Comparison of ENCODE assay signal across 8 cellular contexts in the genomic region with DNA sequence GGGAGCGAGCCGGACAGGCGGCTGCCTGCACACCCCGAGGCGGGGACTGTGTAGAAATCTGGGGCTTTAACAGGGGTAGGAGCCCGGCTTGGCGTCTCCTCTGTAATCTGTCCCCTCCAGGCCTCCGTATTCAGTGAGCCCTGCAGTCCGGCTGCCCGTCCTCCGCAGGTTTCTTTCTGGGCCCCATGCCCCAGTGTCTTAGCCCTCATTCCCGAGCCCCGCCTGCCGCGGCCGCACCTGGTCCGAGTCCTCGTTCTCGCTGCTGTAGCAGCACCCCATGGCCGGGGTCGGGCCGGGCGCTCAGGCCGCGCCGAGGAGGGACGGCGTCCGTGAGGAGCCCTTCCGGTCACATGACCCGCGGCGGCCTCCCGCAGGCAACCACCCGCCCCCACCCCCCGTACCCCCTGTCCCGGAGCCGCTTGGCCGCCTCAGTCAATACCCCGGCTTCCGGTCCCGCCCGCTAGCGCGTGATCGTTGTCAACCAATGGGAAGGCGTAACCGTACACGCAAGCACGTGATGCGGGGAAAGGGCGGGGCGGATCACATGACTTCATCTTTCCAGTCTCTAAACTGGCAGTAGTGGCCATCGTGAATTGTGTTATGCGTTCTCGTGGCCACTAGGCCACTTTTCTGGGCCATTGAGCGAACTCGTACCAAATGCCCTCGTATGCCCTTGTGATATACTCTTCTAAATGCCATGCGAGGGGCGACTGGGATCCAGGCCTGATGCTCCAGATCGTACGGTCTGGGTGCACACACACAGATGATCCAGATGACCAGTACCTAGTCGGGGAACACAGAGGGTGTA. TPM values are rescaled to one million over a fixed set of nuclear protein-coding genes. Genes with fewer than 3 reads are reported as not detected.
DNase-seq lines count a peak whose midpoint lies in the region; ATAC-seq and TF ChIP-seq lines count a peak whose summit lies in the region.

A gene (minus strand): TSS at position 352 of the 808 bp plus-strand sequence. CDS start 73 bp downstream, at position 279.

- H3K27me3 Mint-ChIP-seq in T-cell (no peaks in the 10 kb centered on the region), type B pancreatic cell (no peaks in the 10 kb centered on the region)

- H3K36me3 Mint-ChIP-seq in T-cell (peaks cover 12% of the 10 kb centered on the region), type B pancreatic cell (peaks cover 14% of the 10 kb centered on the region)

- peak within 1 kb of the TSS; percentile 77 to 92 (median 89) for H3K4me3 Mint-ChIP-seq in T-cell
- H3K4me3 Mint-ChIP-seq in type B pancreatic cell, result peak within 1 kb of the TSS; percentile 93

- peak within 1 kb of the TSS; percentile 71 for H3K27ac ChIP-seq in adipose tissue (ENCODE audit: low read depth, low read length)

- CTCF ChIA-PET in T-cell (lab: Charles Lee), result interaction anchor here in 1 of 2 donors (1.3 kb wide), 1 partner anchor 78 kb away, joined by 4 read pairs; no protein-coding TSS in a partner anchor

- H3K27ac Mint-ChIP-seq in T-cell (peak within 1 kb of the TSS; percentile 82 to 86), type B pancreatic cell (peak within 1 kb of the TSS; percentile 92)

- ATAC-seq in HG02798 (IDR thresholded peaks at IDR 0.05; ENCODE audit: poor library complexity, unreplicated experiment) (peak; percentile 95), T-cell (replicated peaks in 1 of 4) (peak; percentile 96 to 99 (median 97))

- intact Hi-C loops in cardiac septum (cut with DNase I), result loop anchor here (1.0 to 2.0 kb wide), 2 partner anchors 9 to 62 kb away; a partner anchor contains a TSS

- no peaks in the 10 kb centered on the region for H3K9me3 Mint-ChIP-seq in T-cell
- H3K9me3 Mint-ChIP-seq in type B pancreatic cell, result peaks cover 8% of the 10 kb centered on the region

- POLR2A ChIA-PET in T-cell (lab: Charles Lee), result no interaction called here

- peak; percentile 86 for DNase-seq in NCI-H1436 treated with DMSO at 0.1 percent for 48 hours (lab: John Stamatoyannopoulos, UW)
- DNase-seq in T-cell, result peak; percentile 94 to 99 (median 97)
- DNase-seq in cardiac septum (ENCODE audit: low spot score), result peak; percentile 99
- peak; percentile 98 for DNase-seq in pons (ENCODE audit: low spot score)
- peak; percentile 98 for DNase-seq in type B pancreatic cell (ENCODE audit: extremely low spot score, unreplicated experiment)

- H3K4me1 Mint-ChIP-seq in T-cell, result peaks cover 44 to 49% (median 47%) of the 10 kb centered on the region in 3 donors
- peaks cover 36% of the 10 kb centered on the region for H3K4me1 Mint-ChIP-seq in type B pancreatic cell (ENCODE audit: unreplicated experiment)

- WGBS in adipose tissue, 3 donors, result 2% methylated on average over 64 of the region's 64 CpGs

- peak; percentile 58 for TF ChIP-seq CTCF in GM12873 (IDR thresholded peaks at IDR 0.05; ENCODE audit: insufficient read depth, low read depth, low read length, missing control alignments)
- TF ChIP-seq CTCF in type B pancreatic cell (conservative IDR thresholded peaks at IDR 0.05), result peak; percentile 76

RNA-seq across cellular contexts. Expression of the gene that starts here (rescaled TPM):
- total RNA-seq in T-cell (10 to 100 TPM; 45.7 to 69.3 (median 62.5) TPM), cardiac septum (79.3 TPM), type B pancreatic cell (ENCODE audit: low replicate concordance) (73.0 and 93.8 TPM in 2 replicates)
- 100 to 1,000 TPM in 2 of 3 donors, 10 to 100 TPM in 1; 71.4 to 181 (median 165) TPM for polyA plus RNA-seq in adipose tissue

Comparison
In these comparisons a context has a peak if more than half of its experiments do, and no peak if none do; other contexts are left out.
1. Peak in every context shown above with its lines: DNase-seq, ATAC-seq and H3K27ac ChIP-seq.